Comparison of ENCODE assay signal across 15 cellular contexts in the genomic region with DNA sequence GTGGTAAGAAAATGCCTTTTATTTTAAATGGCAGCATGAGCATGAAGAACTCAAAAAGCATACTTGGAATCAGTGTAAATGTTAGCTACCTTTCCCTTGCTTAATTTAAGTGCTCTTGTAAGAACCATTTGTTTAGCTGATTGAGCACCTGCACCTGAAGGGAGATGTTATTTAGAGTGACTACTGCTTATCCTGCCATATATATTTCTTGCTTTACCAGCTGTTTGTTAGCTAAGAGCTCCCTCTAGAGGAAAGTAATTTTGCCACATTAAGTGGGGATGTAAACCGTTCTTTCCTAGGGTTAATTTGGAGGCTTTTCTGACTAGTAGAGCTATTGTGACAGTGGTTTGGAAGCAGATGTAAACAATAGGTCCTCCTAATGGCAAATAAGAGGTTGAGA. TPM values are rescaled to one million over a fixed set of nuclear protein-coding genes. Genes with fewer than 3 reads are reported as not detected.
DNase-seq lines count a peak whose midpoint lies in the region; TF ChIP-seq lines count a peak whose summit lies in the region.
"Not testable (repeated sequence)": the region's sequence is repeated elsewhere in the genome, so short reads cannot be mapped to it uniquely, and the experiment has no call there.
"Had no signal": no experiment of that assay in that cellular context is flagged by ENCODE, and none has a peak within 500 bp of the region (broad histone marks: within the 10 kb centered on the region; RNA-seq: fewer than 3 reads in every experiment).

No MANE protein-coding gene starts in this region.

- not testable (repeated sequence) for H3K36me3 Mint-ChIP-seq in HFFc6 (ENCODE audit: low read depth)

- H3K4me3 Mint-ChIP-seq in HFFc6: not testable (repeated sequence)

- H2AFZ ChIP-seq in mammary epithelial cell (ENCODE audit: low read depth, low read length); fibroblast of lung (ENCODE audit: low read length): not testable (repeated sequence)

- not testable (repeated sequence) for H3K9me3 ChIP-seq in mammary epithelial cell (replicated peaks; ENCODE audit: insufficient read depth, low read length); fibroblast of lung (ENCODE audit: control insufficient read depth, insufficient read depth, low read depth, low read length)

- H3K4me2 ChIP-seq in mammary epithelial cell (ENCODE audit: insufficient read depth, low read depth, low read length); fibroblast of lung (ENCODE audit: extremely low read depth, insufficient read depth, low read length): not testable (repeated sequence)

- peak; percentile 41 for TF ChIP-seq CTCF in AG09319 (IDR thresholded peaks at IDR 0.05; ENCODE audit: low read depth, low read length)
- peak; percentile 81 for TF ChIP-seq CTCF in HFFc6 (IDR thresholded peaks at IDR 0.05)
- TF ChIP-seq CTCF in RWPE1 (conservative IDR thresholded peaks at IDR 0.05; ENCODE audit: low read depth): peak; percentile 48; the same call in 1 of the 2 replicates
- peak; percentile 59 to 63 for TF ChIP-seq CTCF in mammary epithelial cell (conservative IDR thresholded peaks at IDR 0.05 in 1 of 2, IDR thresholded peaks at IDR 0.05 in 1 of 2; ENCODE audit: extremely low read depth in 1 of 2, insufficient read depth in 1 of 2, low read depth in 1 of 2, low read length in 2 of 2)
- peak; percentile 25 for TF ChIP-seq CTCF in fibroblast of lung (conservative IDR thresholded peaks at IDR 0.05 in 1 of 2, IDR thresholded peaks at IDR 0.05 in 1 of 2; ENCODE audit: low read depth in 1 of 2, low read length in 2 of 2)

- 38% methylated on average over 1 of the region's 1 CpG for WGBS in mammary epithelial cell (ENCODE audit: low coverage, missing lambda C conversion rate)

- not testable (repeated sequence) for H4K20me1 ChIP-seq in mammary epithelial cell (ENCODE audit: insufficient read depth, low read length); fibroblast of lung (ENCODE audit: control insufficient read depth, extremely low read depth, insufficient read depth, low read length)

- not testable (repeated sequence) for DNase-seq in AG09319 (ENCODE audit: extremely low read depth, low read depth); fibroblast of lung (ENCODE audit: low read depth in 2 of 2)
- peak; percentile 27 for DNase-seq in GM03348 (ENCODE audit: low spot score)
- DNase-seq in HFFc6: peak; percentile 38
- peak; percentile 0 for DNase-seq in NCI-H2029 (lab: John Stamatoyannopoulos, UW)
- DNase-seq in RWPE1 (ENCODE audit: low spot score): peak; percentile 8
- peak; percentile 19 for DNase-seq in mammary epithelial cell
- peak; percentile 11 to 43 for DNase-seq in lung microvascular endothelial cell (ENCODE audit: low read depth in 2 of 2)

- H3K4me3 ChIP-seq in mammary epithelial cell (replicated peaks in 1 of 3; ENCODE audit: insufficient read depth in 1 of 3, low read depth in 2 of 3, low read length in 3 of 3); fibroblast of lung (replicated peaks in 1 of 4; ENCODE audit: control extremely low read depth in 1 of 4, insufficient read depth in 1 of 4, low read depth in 3 of 4, low read length in 4 of 4): not testable (repeated sequence)

- not testable (repeated sequence) for H3K9ac ChIP-seq in mammary epithelial cell (ENCODE audit: insufficient read depth, low read length); fibroblast of lung (ENCODE audit: insufficient read depth, low read length)

- CTCF ChIA-PET in RWPE1 (lab: Yijun Ruan, JAX) (interaction anchor here (1.1 kb wide), 1 partner anchor 195 kb away, joined by 5 read pairs; no protein-coding TSS in a partner anchor), mammary epithelial cell (lab: Charles Lee; ENCODE audit: low non-redundant PET) (interaction anchor here (0.8 kb wide), 1 partner anchor 132 kb away, joined by 4 read pairs; no protein-coding TSS in a partner anchor)

- intact Hi-C loops in mammary epithelial cell (cut with micrococcal nuclease): loop anchor here (1.0 to 10.0 kb wide), 3 partner anchors 156 to 414 kb away; partner anchors contain the start of gene PSG4

- dilution Hi-C loops in mammary epithelial cell (cut with HindIII; ENCODE audit: low sequenced_read_pairs): not testable (repeated sequence)

- not testable (repeated sequence) for H3K79me2 ChIP-seq in mammary epithelial cell (ENCODE audit: insufficient read depth, low read length); fibroblast of lung (ENCODE audit: control insufficient read depth, insufficient read depth, low read length)

- not testable (repeated sequence) for H3K36me3 ChIP-seq in mammary epithelial cell (ENCODE audit: insufficient read depth, low read length); fibroblast of lung (ENCODE audit: control insufficient read depth, insufficient read depth, low read length)

- H3K27me3 ChIP-seq in mammary epithelial cell (ENCODE audit: insufficient read depth, low read length); fibroblast of lung (ENCODE audit: control insufficient read depth, insufficient read depth, low read length): not testable (repeated sequence)

- not testable (repeated sequence) for BruUV-seq in mammary epithelial cell (replicated peaks; lab: Mats Ljungman, UMichigan)

- in situ Hi-C loops in mammary epithelial cell (cut with MboI; ENCODE audit: low sequenced_read_pairs in 2 of 2): loop anchor here in 1 of 2 donors (10.0 kb wide), 1 partner anchor 64 kb away; no protein-coding TSS in a partner anchor

- POLR2A ChIA-PET in RWPE1 (lab: Yijun Ruan, JAX; ENCODE audit: low non-redundant PET): not testable (repeated sequence)

- H3K4me1 Mint-ChIP-seq in HFFc6 (ENCODE audit: low read depth): peaks cover 47% of the 10 kb centered on the region

- not testable (repeated sequence) for H3K4me1 ChIP-seq in mammary epithelial cell (ENCODE audit: insufficient read depth, low read length); fibroblast of lung (ENCODE audit: control insufficient read depth, extremely low read depth, insufficient read depth, low read length)

- not testable (repeated sequence) for H3K27me3 Mint-ChIP-seq in HFFc6 (ENCODE audit: insufficient read depth)

- H3K27ac Mint-ChIP-seq in HFFc6: not testable (repeated sequence)

- not testable (repeated sequence) for H3K9me3 Mint-ChIP-seq in HFFc6

- H3K27ac ChIP-seq in RWPE1; mammary epithelial cell (ENCODE audit: insufficient read depth, low read depth, low read length); fibroblast of lung (ENCODE audit: insufficient read depth, low read length): not testable (repeated sequence)

RNA-seq across cellular contexts. Expression of gene PSG8, which starts 25.7 kb away (rescaled TPM):
- under 1 TPM in 2 of 6 experiments, not detected in 4; 0.17 to 0.32 TPM for total RNA-seq in HFFc6 (2021; fragmentation: NEBNext Ultra II Directional; extraction: Animal tissue kit (Norgen Biotek cat#: 25700))
- total RNA-seq in mammary epithelial cell (under 1 TPM in 1 of 2 donors, not detected in 1; under 0.01 TPM), fibroblast of lung (not detected in 2 replicates), lung microvascular endothelial cell (0.22 and 0.60 TPM in 2 replicates)
- polyA plus RNA-seq in mammary epithelial cell (not detected), fibroblast of lung (0.14 and 0.40 TPM in 2 replicates)
- polyA minus RNA-seq in mammary epithelial cell (not detected), fibroblast of lung (ENCODE audit: low replicate concordance) (1.3 TPM in 1 of 2 replicates, not detected in the other)
- polyA plus RNA-seq in fibroblast of lung (2012): 0.46 and 0.51 TPM in 2 replicates
- total RNA-seq: activated T-helper 1 cell treated with anti-CD3 and anti-CD28 coated beads, Interleukin-12 subunit alpha, Interleukin-12 subunit beta, Interleukin-2, Interleukin-4 antibody, amounts not matched to agents 30 ng/mL and 10 ng/mL and 1 ng/mL, durations not matched to agents 14 hours and 24 hours and 36 hours; breast epithelium; Calu3; frontal cortex; posterior vena cava; skeletal muscle tissue had no signal
- polyA plus RNA-seq: neural cell had no signal

RNA-seq across cellular contexts. Expression of gene PSG3, which starts 50.9 kb away (rescaled TPM):
- not detected for total RNA-seq in HFFc6 (2021; fragmentation: NEBNext Ultra II Directional; extraction: Animal tissue kit (Norgen Biotek cat#: 25700))
- total RNA-seq in mammary epithelial cell: not detected
- polyA plus RNA-seq in mammary epithelial cell: not detected
- polyA minus RNA-seq in mammary epithelial cell: not detected
- total RNA-seq in fibroblast of lung: not detected in 2 replicates
- polyA plus RNA-seq in fibroblast of lung: 0.27 and 0.51 TPM in 2 replicates
- polyA plus RNA-seq in fibroblast of lung (2012): 0.16 and 0.28 TPM in 2 replicates
- not detected in 2 replicates for polyA minus RNA-seq in fibroblast of lung (ENCODE audit: low replicate concordance)
- total RNA-seq in lung microvascular endothelial cell: not detected in 2 replicates
- total RNA-seq: activated T-helper 1 cell treated with anti-CD3 and anti-CD28 coated beads, Interleukin-12 subunit alpha, Interleukin-12 subunit beta, Interleukin-2, Interleukin-4 antibody, amounts not matched to agents 30 ng/mL and 10 ng/mL and 1 ng/mL, durations not matched to agents 14 hours and 24 hours and 36 hours; breast epithelium; Calu3; frontal cortex; posterior vena cava; skeletal muscle tissue had no signal
- polyA plus RNA-seq: neural cell had no signal

Comparison
In these comparisons a context has a peak if more than half of its experiments do, and no peak if none do; other contexts are left out.
1. CTCF ChIP-seq: peak in every context shown above with its lines; median percentile 81 in HFFc6; 61 in mammary epithelial cell; 48 in RWPE1; 41 in AG09319; 25 in fibroblast of lung.